Comparison of ENCODE assay signal across 16 cellular contexts in genomic region chr7:142451817-142452216, GRCh38.
DNase-seq lines count a peak whose midpoint lies in the region; ATAC-seq, FAIRE-seq and TF ChIP-seq lines count a peak whose summit lies in the region.
"Had no signal": no experiment of that assay in that cellular context is flagged by ENCODE, and none has a peak within 500 bp of the region (broad histone marks: within the 10 kb centered on the region; RNA-seq: fewer than 3 reads in every experiment).

No MANE protein-coding gene starts in this region.

- H3K18ac ChIP-seq in mesendoderm (ENCODE audit: low read length): no peak overlapping the region

- H4K20me1 ChIP-seq in BLaER1 treated with 17β-estradiol and CSF1 and Interleukin-3, amounts not matched to agents 10 nM and 100 nM: no peaks in the 10 kb centered on the region
- H4K20me1 ChIP-seq in DND-41 (ENCODE audit: insufficient read depth, low read length): no peaks in the 10 kb centered on the region

- no peak overlapping the region for H2AFZ ChIP-seq in DND-41 (ENCODE audit: low read depth, low read length)

- H3K79me2 ChIP-seq in DND-41 (ENCODE audit: insufficient read depth, low read length) (peaks cover 26% of the 10 kb centered on the region), mesendoderm (ENCODE audit: control insufficient read depth, insufficient read depth, low read length) (no peaks in the 10 kb centered on the region)

- H3K56ac ChIP-seq in mesendoderm (ENCODE audit: low read length): no peak overlapping the region

- H3K27ac ChIP-seq in BLaER1 treated with 17β-estradiol and CSF1 and Interleukin-3, amounts not matched to agents 10 nM and 100 nM: peak overlapping the region in 4 of 11 experiments; percentile 35 to 57 (median 49); a peak in 6 of 22 replicates
- H3K27ac ChIP-seq in DND-41 (ENCODE audit: low read length): peak overlapping the region; percentile 65
- H3K27ac ChIP-seq in small intestine (ENCODE audit: low read depth in 1 of 2, low read length in 1 of 2): no peak overlapping the region
- H3K27ac ChIP-seq in mesendoderm (ENCODE audit: low read depth, low read length): no peak overlapping the region

- no peaks in the 10 kb centered on the region for H3K36me3 ChIP-seq in BLaER1 treated with 17β-estradiol and CSF1 and Interleukin-3, amounts not matched to agents 10 nM and 100 nM
- no peaks in the 10 kb centered on the region; the same call in 1 of the 2 replicates for H3K36me3 ChIP-seq in DND-41 (ENCODE audit: insufficient read depth, low read length)
- no peaks in the 10 kb centered on the region for H3K36me3 ChIP-seq in small intestine (ENCODE audit: control insufficient read depth in 2 of 2, insufficient read depth in 2 of 2, low read length in 2 of 2)
- H3K36me3 ChIP-seq in mesendoderm (ENCODE audit: control insufficient read depth, insufficient read depth, low read length): no peaks in the 10 kb centered on the region

- no peak overlapping the region for H3K23ac ChIP-seq in mesendoderm (ENCODE audit: low read length)

- peaks cover 4 to 40% (median 29%) of the 10 kb centered on the region in 10 experiments; a peak in 17 of 20 replicates for H3K4me1 ChIP-seq in BLaER1 treated with 17β-estradiol and CSF1 and Interleukin-3, amounts not matched to agents 10 nM and 100 nM
- peaks cover 58% of the 10 kb centered on the region for H3K4me1 ChIP-seq in DND-41 (ENCODE audit: insufficient read depth, low read length)
- no peaks in the 10 kb centered on the region for H3K4me1 ChIP-seq in small intestine (ENCODE audit: control insufficient read depth in 2 of 2, insufficient read depth in 1 of 2, low read depth in 1 of 2, low read length in 1 of 2)
- H3K4me1 ChIP-seq in mesendoderm (ENCODE audit: control insufficient read depth, low read depth, low read length): no peaks in the 10 kb centered on the region

- no peak for FAIRE-seq in small intestine (lab: Jason Lieb, UNC)
- FAIRE-seq: A204.1, GM12878, GM18507 had no signal

- H2BK15ac ChIP-seq in mesendoderm (replicated peaks; ENCODE audit: low read depth): no peak overlapping the region

- H4K8ac ChIP-seq in mesendoderm (ENCODE audit: low read depth, low read length): no peak overlapping the region

- no peaks in the 10 kb centered on the region for H3K9me3 ChIP-seq in BLaER1 treated with 17β-estradiol and CSF1 and Interleukin-3, amounts not matched to agents 10 nM and 100 nM (replicated peaks in 1 of 11)
- H3K9me3 ChIP-seq in DND-41 (ENCODE audit: insufficient read depth, low read length, severe bottlenecking) (no peaks in the 10 kb centered on the region), small intestine (ENCODE audit: control insufficient read depth, low read depth) (no peaks in the 10 kb centered on the region)

- intact Hi-C loops in activated T-helper 1 cell treated with anti-CD3 and anti-CD28 coated beads, Interleukin-12 subunit alpha, Interleukin-12 subunit beta, Interleukin-2, Interleukin-4 antibody, amounts not matched to agents 30 ng/mL and 10 ng/mL and 1 ng/mL, durations not matched to agents 14 hours and 24 hours and 36 hours (cut with micrococcal nuclease): no loop called here

- no peak for TF ChIP-seq CTCF in DND-41 (IDR thresholded peaks at IDR 0.05; ENCODE audit: borderline replicate concordance, extremely low read depth, low read length, poor library complexity, severe bottlenecking)

- ATAC-seq in DND-41 (ENCODE audit: insufficient read depth, low read depth) (no peak), HG03045 (IDR thresholded peaks at IDR 0.05; ENCODE audit: unreplicated experiment) (no peak), HG03139 (IDR thresholded peaks at IDR 0.05; ENCODE audit: unreplicated experiment) (no peak)
- ATAC-seq: GM12878 had no signal

- peak overlapping the region in 9 of 11 experiments; percentile 44 to 90 (median 76); a peak in 18 of 22 replicates for H3K4me2 ChIP-seq in BLaER1 treated with 17β-estradiol and CSF1 and Interleukin-3, amounts not matched to agents 10 nM and 100 nM
- no peak overlapping the region for H3K4me2 ChIP-seq in DND-41 (ENCODE audit: insufficient read depth, low read length)
- H3K4me2 ChIP-seq in mesendoderm (ENCODE audit: low read length): no peak overlapping the region

- H3K36me3 Mint-ChIP-seq in activated T-helper 1 cell treated with anti-CD3 and anti-CD28 coated beads, Interleukin-12 subunit alpha, Interleukin-12 subunit beta, Interleukin-2, Interleukin-4 antibody, amounts not matched to agents 30 ng/mL and 10 ng/mL and 1 ng/mL, durations not matched to agents 14 hours and 24 hours and 36 hours (ENCODE audit: low read depth): no peaks in the 10 kb centered on the region
- H3K36me3 Mint-ChIP-seq: CD14-positive monocyte had no signal

- H3K4me1 Mint-ChIP-seq in activated T-helper 1 cell treated with anti-CD3 and anti-CD28 coated beads, Interleukin-12 subunit alpha, Interleukin-12 subunit beta, Interleukin-2, Interleukin-4 antibody, amounts not matched to agents 30 ng/mL and 10 ng/mL and 1 ng/mL, durations not matched to agents 14 hours and 24 hours and 36 hours (ENCODE audit: low read depth): peaks cover 25% of the 10 kb centered on the region
- H3K4me1 Mint-ChIP-seq: B cell had no signal

- no peaks in the 10 kb centered on the region for H3K79me1 ChIP-seq in mesendoderm (ENCODE audit: low read length)

- H3K4ac ChIP-seq in mesendoderm (ENCODE audit: low read depth, low read length): no peak overlapping the region

- H3K9ac ChIP-seq in BLaER1 treated with 17β-estradiol and CSF1 and Interleukin-3, amounts not matched to agents 10 nM and 100 nM: peak overlapping the region in 1 of 11 experiments; percentile 16; a peak in 2 of 22 replicates
- H3K9ac ChIP-seq in DND-41 (ENCODE audit: low read depth, low read length): no peak overlapping the region
- no peak overlapping the region for H3K9ac ChIP-seq in mesendoderm (ENCODE audit: low read length)

- no peaks in the 10 kb centered on the region for H3K27me3 ChIP-seq in BLaER1 treated with 17β-estradiol and CSF1 and Interleukin-3, amounts not matched to agents 10 nM and 100 nM
- H3K27me3 ChIP-seq in DND-41 (ENCODE audit: insufficient read depth, low read length, poor library complexity) (no peaks in the 10 kb centered on the region), small intestine (ENCODE audit: control insufficient read depth in 2 of 2, insufficient read depth in 2 of 2, low read length in 2 of 2) (no peaks in the 10 kb centered on the region), mesendoderm (ENCODE audit: insufficient read depth, low read length, poor library complexity) (no peaks in the 10 kb centered on the region)

- H4K5ac ChIP-seq in mesendoderm (ENCODE audit: low read length): no peak overlapping the region

- H3K27ac Mint-ChIP-seq in activated T-helper 1 cell treated with anti-CD3 and anti-CD28 coated beads, Interleukin-12 subunit alpha, Interleukin-12 subunit beta, Interleukin-2, Interleukin-4 antibody, amounts not matched to agents 30 ng/mL and 10 ng/mL and 1 ng/mL, durations not matched to agents 14 hours and 24 hours and 36 hours: peak overlapping the region; percentile 22
- H3K27ac Mint-ChIP-seq: B cell, CD14-positive monocyte had no signal

- no peak overlapping the region for H2BK5ac ChIP-seq in mesendoderm (ENCODE audit: low read length)

- 70 to 81% (median 75%) methylated on average over 4 of the region's 4 CpGs for WGBS in small intestine, 3 donors
- WGBS in mesendoderm (ENCODE audit: extremely low coverage, insufficient coverage, low lambda C conversion rate): no CpG with 5 or more reads among the region's 4 CpGs

- no peak overlapping the region for H2BK120ac ChIP-seq in mesendoderm (ENCODE audit: low read depth, low read length)

- peaks cover 17% of the 10 kb centered on the region for H3K27me3 Mint-ChIP-seq in activated T-helper 1 cell treated with anti-CD3 and anti-CD28 coated beads, Interleukin-12 subunit alpha, Interleukin-12 subunit beta, Interleukin-2, Interleukin-4 antibody, amounts not matched to agents 30 ng/mL and 10 ng/mL and 1 ng/mL, durations not matched to agents 14 hours and 24 hours and 36 hours (ENCODE audit: insufficient read depth)

- no peak overlapping the region for H3K4me3 Mint-ChIP-seq in activated T-helper 1 cell treated with anti-CD3 and anti-CD28 coated beads, Interleukin-12 subunit alpha, Interleukin-12 subunit beta, Interleukin-2, Interleukin-4 antibody, amounts not matched to agents 30 ng/mL and 10 ng/mL and 1 ng/mL, durations not matched to agents 14 hours and 24 hours and 36 hours
- H3K4me3 Mint-ChIP-seq: B cell, CD14-positive monocyte had no signal

- DNase-seq in DND-41 (no peak), small intestine (peak; percentile 27), dedifferentiated amniotic fluid mesenchymal stem cell (ENCODE audit: extremely low spot score) (no peak), mesendoderm (no peak)
- DNase-seq in activated T-helper 1 cell treated with anti-CD3 and anti-CD28 coated beads, Interleukin-12 subunit alpha, Interleukin-12 subunit beta, Interleukin-2, Interleukin-4 antibody, amounts not matched to agents 30 ng/mL and 10 ng/mL and 1 ng/mL, durations not matched to agents 14 hours and 24 hours and 36 hours (ENCODE audit: low spot score): no peak
- DNase-seq: DMS 273 treated with DMSO at 0.1 percent for 48 hours, HCEC 1CT, Karpas-422 had no signal

- no peak overlapping the region for H2AK5ac ChIP-seq in mesendoderm (ENCODE audit: low read length)

- no peaks in the 10 kb centered on the region for H3K9me3 Mint-ChIP-seq in activated T-helper 1 cell treated with anti-CD3 and anti-CD28 coated beads, Interleukin-12 subunit alpha, Interleukin-12 subunit beta, Interleukin-2, Interleukin-4 antibody, amounts not matched to agents 30 ng/mL and 10 ng/mL and 1 ng/mL, durations not matched to agents 14 hours and 24 hours and 36 hours
- H3K9me3 Mint-ChIP-seq: CD14-positive monocyte had no signal

- no peak overlapping the region for H3K4me3 ChIP-seq in BLaER1 treated with 17β-estradiol and CSF1 and Interleukin-3, amounts not matched to agents 10 nM and 100 nM
- H3K4me3 ChIP-seq in DND-41 (ENCODE audit: low read depth in 1 of 2, low read length in 2 of 2) (no peak overlapping the region), small intestine (ENCODE audit: low read depth in 1 of 2, low read length in 2 of 2) (no peak overlapping the region), mesendoderm (ENCODE audit: low read length) (no peak overlapping the region)
- H3K4me3 ChIP-seq: GM12878 had no signal

Comparison
In these comparisons a context has a peak if more than half of its experiments do, and no peak if none do; other contexts are left out.
1. H3K4me2 ChIP-seq: peak in BLaER1 treated with 17β-estradiol and CSF1 and Interleukin-3, amounts not matched to agents 10 nM and 100 nM (9 of 11); none in DND-41 (single experiment) and mesendoderm (single experiment).